Comparison of ENCODE assay signal across 18 cellular contexts in genomic region chr3:136703429-136703828, GRCh38. TPM values are rescaled to one million over a fixed set of nuclear protein-coding genes. Genes with fewer than 3 reads are reported as not detected.
DNase-seq lines count a peak whose midpoint lies in the region; ATAC-seq, FAIRE-seq and TF ChIP-seq lines count a peak whose summit lies in the region.
"Had no signal": no experiment of that assay in that cellular context is flagged by ENCODE, and none has a peak within 500 bp of the region (broad histone marks: within the 10 kb centered on the region; RNA-seq: fewer than 3 reads in every experiment).

No MANE protein-coding gene starts in this region.

- H3K27ac ChIP-seq in K562 (ENCODE audit: extremely low read depth, low read depth, low read length) (no peak overlapping the region), coronary artery (no peak overlapping the region)
- H3K27ac ChIP-seq: A549, C4-2B had no signal

- CTCF ChIA-PET in K562 (lab: Yijun Ruan, JAX; ENCODE audit: low intra/inter-chr PET ratio): no interaction called here

- peaks cover 10% of the 10 kb centered on the region for H3K36me3 Mint-ChIP-seq in progenitor cell of endocrine pancreas (ENCODE audit: insufficient read depth)

- no peak for TF ChIP-seq EP300 in K562 (IDR thresholded peaks at IDR 0.05; ENCODE audit: low read length)

- POLR2A ChIA-PET in K562 (lab: Yijun Ruan, JAX): interaction anchor here (1.0 to 1.2 kb wide), 2 partner anchors 12 to 49 kb away, joined by 3 to 4 read pairs; partner anchors contain the start of gene STAG1

- H2AFZ ChIP-seq in K562 (ENCODE audit: low read depth, low read length): no peak overlapping the region

- no peaks in the 10 kb centered on the region for H3K27me3 ChIP-seq in K562 (ENCODE audit: control insufficient read depth in 2 of 2, insufficient read depth in 2 of 2, low read length in 2 of 2)
- H3K27me3 ChIP-seq: BE2C had no signal

- no peak overlapping the region; the same call in 1 of the 2 replicates for H3K4me2 ChIP-seq in K562 (ENCODE audit: insufficient read depth, low read length)
- H3K4me2 ChIP-seq: A549 had no signal

- intact Hi-C loops in K562 (cut with micrococcal nuclease): no loop called here

- H3K9me3 ChIP-seq in K562 (replicated peaks; ENCODE audit: control insufficient read depth, insufficient read depth, low read depth, low read length): no peaks in the 10 kb centered on the region
- H3K9me3 ChIP-seq: A549, HAP-1 had no signal

- no peaks in the 10 kb centered on the region for H3K36me3 ChIP-seq in K562 (ENCODE audit: control insufficient read depth, insufficient read depth, low read length)
- H3K36me3 ChIP-seq: BE2C, HAP-1 had no signal

- FAIRE-seq in K562 (lab: Jason Lieb, UNC): peak; percentile 19
- FAIRE-seq: A549, G401.6, GM12891, HTR-8/SVneo had no signal

- no peak overlapping the region for H3K9ac ChIP-seq in K562 (ENCODE audit: insufficient read depth in 1 of 2, low read depth in 2 of 2, low read length in 2 of 2)

- ATAC-seq in K562 (peak; percentile 47), GM19328 (IDR thresholded peaks at IDR 0.05; ENCODE audit: unreplicated experiment) (no peak)
- ATAC-seq: A549 had no signal

- no peak for TF ChIP-seq CTCF in K562 (IDR thresholded peaks at IDR 0.05 in 2 of 3, conservative IDR thresholded peaks at IDR 0.05 in 1 of 3; ENCODE audit: insufficient read depth in 2 of 3, low read depth in 1 of 3, low read length in 3 of 3)
- TF ChIP-seq CTCF in progenitor cell of endocrine pancreas (IDR thresholded peaks at IDR 0.05; ENCODE audit: unreplicated experiment): no peak
- TF ChIP-seq CTCF in coronary artery (IDR thresholded peaks at IDR 0.05): no peak

- H3K27ac Mint-ChIP-seq in progenitor cell of endocrine pancreas: peak overlapping the region; percentile 79
- H3K27ac Mint-ChIP-seq: CD4-positive, alpha-beta memory T cell had no signal

- TF ChIP-seq POLR2A in K562 (conservative IDR thresholded peaks at IDR 0.05): no peak

- peaks cover 0 to 4% of the 10 kb centered on the region in 2 experiments; a peak in 3 of 5 replicates for H3K4me1 ChIP-seq in K562 (replicated peaks in 1 of 2; ENCODE audit: control insufficient read depth in 2 of 2, insufficient read depth in 2 of 2, low read length in 2 of 2)
- H3K4me1 ChIP-seq: A549, BE2C had no signal

- H3K4me3 ChIP-seq in K562 (no peak overlapping the region), coronary artery (no peak overlapping the region)
- H3K4me3 ChIP-seq: A549, HAP-1 had no signal

- peaks cover 43% of the 10 kb centered on the region for H3K79me2 ChIP-seq in K562 (ENCODE audit: control insufficient read depth, insufficient read depth, low read length)

- no peaks in the 10 kb centered on the region for H3K27me3 Mint-ChIP-seq in progenitor cell of endocrine pancreas
- H3K27me3 Mint-ChIP-seq: CD4-positive, alpha-beta memory T cell had no signal

- in situ Hi-C loops in K562 (cut with MboI): no loop called here

- H3K9me1 ChIP-seq in K562 (ENCODE audit: control insufficient read depth, insufficient read depth, low read length): no peaks in the 10 kb centered on the region

- WGBS in K562 (ENCODE audit: insufficient coverage, low coverage, missing lambda C conversion rate): 3% methylated on average over 4 of the region's 4 CpGs

- DNase-seq in HT-29 (ENCODE audit: low spot score) (peak; percentile 7), NCI-H226 (peak; percentile 22), K562 (ENCODE audit: extremely low read depth in 1 of 4, low spot score in 3 of 4) (peak in 1 of 4 experiments; percentile 17), progenitor cell of endocrine pancreas (ENCODE audit: low spot score, unreplicated experiment) (no peak), nucleus accumbens (lab: John Stamatoyannopoulos, UW) (no peak), coronary artery (ENCODE audit: low spot score) (no peak)
- DNase-seq: BE2C; CD4-positive, alpha-beta memory T cell; DMS79 treated with DMSO at 0.1 percent for 48 hours; EL; GOT3 had no signal

- no peak overlapping the region for H3K4me3 Mint-ChIP-seq in progenitor cell of endocrine pancreas (ENCODE audit: low read depth)

- BruUV-seq in K562 (replicated peaks; lab: Mats Ljungman, UMichigan): no TSS peak

- H4K20me1 ChIP-seq in K562 (replicated peaks; ENCODE audit: control insufficient read depth, insufficient read depth, low read length): no peaks in the 10 kb centered on the region

- H3K9me3 Mint-ChIP-seq in progenitor cell of endocrine pancreas (ENCODE audit: low read depth): peaks cover 12% of the 10 kb centered on the region

- H3K4me1 Mint-ChIP-seq in progenitor cell of endocrine pancreas (ENCODE audit: low read depth): peaks cover 2% of the 10 kb centered on the region

- TF ChIP-seq RAD21 in K562 (CRISPR knock-in tag; conservative IDR thresholded peaks at IDR 0.05 in 1 of 2, IDR thresholded peaks at IDR 0.05 in 1 of 2): no peak

TF ChIP-seq in K562, 482 proteins besides CTCF, POLR2A, EP300 and RAD21 (continues in another document):
- TF ChIP-seq, protein P1, sequence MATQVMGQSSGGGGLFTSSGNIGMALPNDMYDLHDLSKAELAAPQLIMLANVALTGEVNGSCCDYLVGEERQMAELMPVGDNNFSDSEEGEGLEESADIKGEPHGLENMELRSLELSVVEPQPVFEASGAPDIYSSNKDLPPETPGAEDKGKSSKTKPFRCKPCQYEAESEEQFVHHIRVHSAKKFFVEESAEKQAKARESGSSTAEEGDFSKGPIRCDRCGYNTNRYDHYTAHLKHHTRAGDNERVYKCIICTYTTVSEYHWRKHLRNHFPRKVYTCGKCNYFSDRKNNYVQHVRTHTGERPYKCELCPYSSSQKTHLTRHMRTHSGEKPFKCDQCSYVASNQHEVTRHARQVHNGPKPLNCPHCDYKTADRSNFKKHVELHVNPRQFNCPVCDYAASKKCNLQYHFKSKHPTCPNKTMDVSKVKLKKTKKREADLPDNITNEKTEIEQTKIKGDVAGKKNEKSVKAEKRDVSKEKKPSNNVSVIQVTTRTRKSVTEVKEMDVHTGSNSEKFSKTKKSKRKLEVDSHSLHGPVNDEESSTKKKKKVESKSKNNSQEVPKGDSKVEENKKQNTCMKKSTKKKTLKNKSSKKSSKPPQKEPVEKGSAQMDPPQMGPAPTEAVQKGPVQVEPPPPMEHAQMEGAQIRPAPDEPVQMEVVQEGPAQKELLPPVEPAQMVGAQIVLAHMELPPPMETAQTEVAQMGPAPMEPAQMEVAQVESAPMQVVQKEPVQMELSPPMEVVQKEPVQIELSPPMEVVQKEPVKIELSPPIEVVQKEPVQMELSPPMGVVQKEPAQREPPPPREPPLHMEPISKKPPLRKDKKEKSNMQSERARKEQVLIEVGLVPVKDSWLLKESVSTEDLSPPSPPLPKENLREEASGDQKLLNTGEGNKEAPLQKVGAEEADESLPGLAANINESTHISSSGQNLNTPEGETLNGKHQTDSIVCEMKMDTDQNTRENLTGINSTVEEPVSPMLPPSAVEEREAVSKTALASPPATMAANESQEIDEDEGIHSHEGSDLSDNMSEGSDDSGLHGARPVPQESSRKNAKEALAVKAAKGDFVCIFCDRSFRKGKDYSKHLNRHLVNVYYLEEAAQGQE (CRISPR knock-in tag; IDR thresholded peaks at IDR 0.05; ENCODE audit: low read depth): no peak
- no peak for TF ChIP-seq ZC3H8 (IDR thresholded peaks at IDR 0.05)
- TF ChIP-seq, protein P2, sequence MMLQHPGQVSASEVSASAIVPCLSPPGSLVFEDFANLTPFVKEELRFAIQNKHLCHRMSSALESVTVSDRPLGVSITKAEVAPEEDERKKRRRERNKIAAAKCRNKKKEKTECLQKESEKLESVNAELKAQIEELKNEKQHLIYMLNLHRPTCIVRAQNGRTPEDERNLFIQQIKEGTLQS (IDR thresholded peaks at IDR 0.05): no peak
- TF ChIP-seq, protein P2 (CRISPR knock-in tag; conservative IDR thresholded peaks at IDR 0.05): no peak
- no peak for TF ChIP-seq MECOM (CRISPR knock-in tag; IDR thresholded peaks at IDR 0.05)
- TF ChIP-seq, protein P3, sequence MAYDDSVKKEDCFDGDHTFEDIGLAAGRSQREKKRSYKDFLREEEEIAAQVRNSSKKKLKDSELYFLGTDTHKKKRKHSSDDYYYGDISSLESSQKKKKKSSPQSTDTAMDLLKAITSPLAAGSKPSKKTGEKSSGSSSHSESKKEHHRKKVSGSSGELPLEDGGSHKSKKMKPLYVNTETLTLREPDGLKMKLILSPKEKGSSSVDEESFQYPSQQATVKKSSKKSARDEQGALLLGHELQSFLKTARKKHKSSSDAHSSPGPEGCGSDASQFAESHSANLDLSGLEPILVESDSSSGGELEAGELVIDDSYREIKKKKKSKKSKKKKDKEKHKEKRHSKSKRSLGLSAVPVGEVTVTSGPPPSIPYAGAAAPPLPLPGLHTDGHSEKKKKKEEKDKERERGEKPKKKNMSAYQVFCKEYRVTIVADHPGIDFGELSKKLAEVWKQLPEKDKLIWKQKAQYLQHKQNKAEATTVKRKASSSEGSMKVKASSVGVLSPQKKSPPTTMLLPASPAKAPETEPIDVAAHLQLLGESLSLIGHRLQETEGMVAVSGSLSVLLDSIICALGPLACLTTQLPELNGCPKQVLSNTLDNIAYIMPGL (CRISPR knock-in tag; IDR thresholded peaks at IDR 0.05): no peak
- no peak for TF ChIP-seq HNRNPK (IDR thresholded peaks at IDR 0.05; ENCODE audit: low read depth, low read length, poor library complexity, severe bottlenecking)
- no peak for TF ChIP-seq ZNF583 (CRISPR knock-in tag; IDR thresholded peaks at IDR 0.05)

RNA-seq across cellular contexts. Expression of gene STAG1, which starts 48.7 kb away (rescaled TPM):
- total RNA-seq in HT-29 (2014; rRNA removed; shearing (Covaris generic)): 12.3 and 12.9 TPM in 2 replicates
- total RNA-seq in K562 (2011; cell fraction: chromatin; rRNA removed; ENCODE audit: low replicate concordance): 10.7 and 41.9 TPM in 2 replicates
- 4.2 and 7.6 TPM in 2 replicates for total RNA-seq in K562 (2011; cell fraction: nucleolus; rRNA removed)
- total RNA-seq in K562 (2011; cell fraction: nucleoplasm; rRNA removed): 15.5 and 17.0 TPM in 2 replicates
- total RNA-seq in K562 (2014; rRNA removed): 8.0 and 8.2 TPM in 2 replicates
- 15.1 and 18.4 TPM in 2 replicates for total RNA-seq in K562 (2014; rRNA removed; fragmentation: Illumina TruSeq; extraction: Trizol)
- total RNA-seq in K562 (2015; rRNA removed; fragmentation: Illumina TruSeq; extraction: Trizol): 15.5 and 17.7 TPM in 2 replicates
- total RNA-seq in K562 (2021): 12.1 and 14.8 TPM in 2 replicates
- 4.7 and 8.8 TPM in 2 replicates for polyA plus RNA-seq in K562 (2011; rRNA removed)
- polyA plus RNA-seq in K562 (2011; cell fraction: cytosol; rRNA removed): 1.2 and 2.2 TPM in 2 replicates
- 2.9 and 3.1 TPM in 2 replicates for polyA plus RNA-seq in K562 (2011; cell fraction: nucleus; rRNA removed)
- 5.7 and 6.9 TPM in 2 replicates for polyA plus RNA-seq in K562 (2012)
- 8.1 and 9.1 TPM in 2 replicates for polyA plus RNA-seq in K562 (2014; fragmentation: Illumina TruSeq; extraction: Trizol)
- polyA plus RNA-seq in K562 (2014; fragmentation: Nextera tagmentation; extraction: Ambion mirVana): 1 to 10 TPM; 2.7 to 3.9 TPM
- polyA plus RNA-seq in K562 (2014; rRNA removed): 6.7 and 6.8 TPM in 2 replicates
- polyA minus RNA-seq in K562 (2011; rRNA and poly(A)+ RNA removed): 20.7 TPM in 2 replicates
- polyA minus RNA-seq in K562 (2011; cell fraction: cytosol; rRNA and poly(A)+ RNA removed): 4.4 and 6.0 TPM in 2 replicates
- polyA minus RNA-seq in K562 (2011; cell fraction: nucleus; rRNA and poly(A)+ RNA removed): 5.9 and 10.9 TPM in 2 replicates
- total RNA-seq in progenitor cell of endocrine pancreas: 39.7 and 46.4 TPM in 2 replicates

Comparison
In these comparisons a context has a peak if more than half of its experiments do, and no peak if none do; other contexts are left out.
1. DNase-seq: peak in HT-29 (single experiment) and NCI-H226 (single experiment); none in progenitor cell of endocrine pancreas (single experiment), nucleus accumbens (0 of 56) and coronary artery (single experiment).